ENCODE assay signal across 1 cellular context in genomic region chr1:65256860-65257719, GRCh38.
TF ChIP-seq lines count a peak whose summit lies in the region.

No MANE protein-coding gene starts in this region.

TF ChIP-seq in WTC11, 78 proteins besides CTCF, POLR2A, EP300 and RAD21 (continued from another document):
- TF ChIP-seq NR3C1 (CRISPR knock-in tag; conservative IDR thresholded peaks at IDR 0.05; ENCODE audit: low read depth) (no peak), MLX (CRISPR knock-in tag; IDR thresholded peaks at IDR 0.05) (no peak), ETV6 (CRISPR knock-in tag; IDR thresholded peaks at IDR 0.05) (no peak), FOXP1 (CRISPR knock-in tag; IDR thresholded peaks at IDR 0.05; ENCODE audit: borderline replicate concordance) (no peak), ZSCAN18 (CRISPR knock-in tag; IDR thresholded peaks at IDR 0.05) (no peak), NFE2L1 (CRISPR knock-in tag; IDR thresholded peaks at IDR 0.05) (no peak), ZNF138 (CRISPR knock-in tag; conservative IDR thresholded peaks at IDR 0.05) (no peak), RORB (CRISPR knock-in tag; IDR thresholded peaks at IDR 0.05) (no peak), MYBL2 (CRISPR knock-in tag; IDR thresholded peaks at IDR 0.05) (no peak), SP1 (CRISPR knock-in tag; conservative IDR thresholded peaks at IDR 0.05) (no peak)
